In genomic region chr9:130998596-130999264, GRCh38 we compare ENCODE assay signal across 2 cellular contexts.
TF ChIP-seq lines count a peak whose summit lies in the region.

No MANE protein-coding gene starts in this region.

TF ChIP-seq in GM23338, 12 proteins besides CTCF, POLR2A, EP300 and RAD21 (continued from another document):
- TF ChIP-seq ZNF462 (CRISPR knock-in tag; IDR thresholded peaks at IDR 0.05) (no peak), EZH2phosphoT487 (IDR thresholded peaks at IDR 0.05; ENCODE audit: unreplicated experiment) (no peak)

TF ChIP-seq in SK-N-SH treated with all-trans-retinoic acid at 6 μM for 48 hours, 23 proteins besides CTCF, POLR2A, EP300 and RAD21 (continued from another document):
- TF ChIP-seq PATZ1 (CRISPR knock-in tag; IDR thresholded peaks at IDR 0.05; ENCODE audit: borderline replicate concordance) = no peak
- no peak for TF ChIP-seq ZFP30 (CRISPR knock-in tag; IDR thresholded peaks at IDR 0.05)
- no peak for TF ChIP-seq TCF4 (CRISPR knock-in tag; IDR thresholded peaks at IDR 0.05; ENCODE audit: borderline replicate concordance)
- TF ChIP-seq ZNF70 (CRISPR knock-in tag; IDR thresholded peaks at IDR 0.05) = no peak
- no peak for TF ChIP-seq ESRRG (CRISPR knock-in tag; IDR thresholded peaks at IDR 0.05)
